12 cellular contexts compared by ENCODE assay signal in genomic region chr7:74029094-74029785, GRCh38. TPM values are rescaled to one million over a fixed set of nuclear protein-coding genes. Genes with fewer than 3 reads are reported as not detected.
DNase-seq lines count a peak whose midpoint lies in the region; ATAC-seq and TF ChIP-seq lines count a peak whose summit lies in the region.
"Had no signal": no experiment of that assay in that cellular context is flagged by ENCODE, and none has a peak within 500 bp of the region (broad histone marks: within the 10 kb centered on the region; RNA-seq: fewer than 3 reads in every experiment).

No MANE protein-coding gene starts in this region.

- H3K4me3 ChIP-seq in GM23248, result peak overlapping the region; percentile 70
- H3K4me3 ChIP-seq in lower lobe of right lung, result peak overlapping the region; percentile 60
- H3K4me3 ChIP-seq in stomach, result peak overlapping the region; percentile 42 to 66 (median 58)

- no peak for TF ChIP-seq POLR2A in stomach (IDR thresholded peaks at IDR 0.05)

- intact Hi-C loops in lower lobe of right lung (cut with DNase I), result no loop called here
- intact Hi-C loops in stomach (cut with DNase I; ENCODE audit: low total_unique reads), result loop anchor here (10.0 kb wide), 1 partner anchor 164 kb away; the partner anchor contains the start of gene TMEM270
- intact Hi-C loops in CD14-positive monocyte (cut with micrococcal nuclease), result loop anchor here in 1 of 2 donors (10.0 kb wide), 1 partner anchor 224 kb away; no protein-coding TSS in a partner anchor

- ATAC-seq in lower lobe of right lung, result no peak
- ATAC-seq in GM18519 (IDR thresholded peaks at IDR 0.05; ENCODE audit: low FRiP score, unreplicated experiment), result no peak
- ATAC-seq: CD8-positive, alpha-beta T cell had no signal

- H3K4me1 ChIP-seq in GM23248 (ENCODE audit: insufficient read depth), result peaks cover 36% of the 10 kb centered on the region
- peaks cover 60% of the 10 kb centered on the region for H3K4me1 ChIP-seq in lower lobe of right lung
- H3K4me1 ChIP-seq in stomach, result peaks cover 38 to 92% (median 80%) of the 10 kb centered on the region in 4 donors

- H3K9me2 ChIP-seq in GM23248 (ENCODE audit: insufficient read depth), result no peaks in the 10 kb centered on the region

- H3K36me3 ChIP-seq in GM23248 (ENCODE audit: low read depth), result no peaks in the 10 kb centered on the region
- H3K36me3 ChIP-seq in lower lobe of right lung, result no peaks in the 10 kb centered on the region
- no peaks in the 10 kb centered on the region for H3K36me3 ChIP-seq in stomach

- peaks cover 11% of the 10 kb centered on the region; the same call in 1 of the 2 replicates for H3K79me2 ChIP-seq in GM23248 (ENCODE audit: insufficient read depth)

- H3K27ac ChIP-seq in GM23248, result no peak overlapping the region
- H3K27ac ChIP-seq in cingulate gyrus (ENCODE audit: low read depth, low read length), result peak overlapping the region; percentile 65
- peak overlapping the region; percentile 79 for H3K27ac ChIP-seq in lower lobe of right lung
- peak overlapping the region in 4 of 5 donors; percentile 68 to 85 (median 80) for H3K27ac ChIP-seq in stomach

- H3K9me3 Mint-ChIP-seq in CD14-positive monocyte (peaks cover 0 to 9% (median 0%) of the 10 kb centered on the region in 7 donors), immature natural killer cell (no peaks in the 10 kb centered on the region)
- H3K9me3 Mint-ChIP-seq: CD8-positive, alpha-beta T cell had no signal

- no peaks in the 10 kb centered on the region for H3K9me3 ChIP-seq in GM23248 (ENCODE audit: low read depth)
- no peaks in the 10 kb centered on the region for H3K9me3 ChIP-seq in lower lobe of right lung
- H3K9me3 ChIP-seq in stomach, result no peaks in the 10 kb centered on the region

- H2AFZ ChIP-seq in GM23248, result no peak overlapping the region

- DNase-seq in GM23248, result no peak
- DNase-seq in lower lobe of right lung, result no peak
- DNase-seq in stomach, result no peak
- DNase-seq in CD14-positive monocyte (ENCODE audit: low spot score), result no peak
- no peak for DNase-seq in immature natural killer cell
- no peak for DNase-seq in activated CD4-positive, CD25-positive, alpha-beta regulatory T cell (lab: John Stamatoyannopoulos, UW)
- DNase-seq: CD8-positive, alpha-beta T cell; MV-4-11; T-helper 9 cell; trophoblast cell had no signal

- WGBS in GM23248 (ENCODE audit: low coverage in 1 of 2, low lambda C conversion rate in 2 of 2, missing lambda C conversion rate in 2 of 2), 2 experiments, result 24% methylated on average over 16 to 18 of the region's 18 CpGs
- 36 to 58% (median 53%) methylated on average over 11 to 18 of the region's 18 CpGs for WGBS in stomach, 5 donors

- H3K27ac Mint-ChIP-seq in CD14-positive monocyte, result no peak overlapping the region
- H3K27ac Mint-ChIP-seq in immature natural killer cell, result no peak overlapping the region
- H3K27ac Mint-ChIP-seq: CD8-positive, alpha-beta T cell had no signal

- no peaks in the 10 kb centered on the region for H4K20me1 ChIP-seq in GM23248 (ENCODE audit: insufficient read depth)

- H3K4me2 ChIP-seq in GM23248 (ENCODE audit: unreplicated experiment), result peak overlapping the region; percentile 77

- H3K9ac ChIP-seq in GM23248, result peak overlapping the region; percentile 68

- peaks cover 9% of the 10 kb centered on the region for H3K4me1 Mint-ChIP-seq in CD14-positive monocyte
- H3K4me1 Mint-ChIP-seq in immature natural killer cell, result peaks cover 4 to 8% of the 10 kb centered on the region in 2 donors

- H3K36me3 Mint-ChIP-seq in CD14-positive monocyte (peaks cover 0 to 3% of the 10 kb centered on the region in 2 donors), immature natural killer cell (no peaks in the 10 kb centered on the region)
- H3K36me3 Mint-ChIP-seq: CD8-positive, alpha-beta T cell had no signal

- H3K4me3 Mint-ChIP-seq in CD14-positive monocyte (peak overlapping the region in 1 of 2 donors; percentile 80), immature natural killer cell (peak overlapping the region in 1 of 5 donors; percentile 57)
- H3K4me3 Mint-ChIP-seq: CD8-positive, alpha-beta T cell had no signal

- in situ Hi-C loops in GM23248 (cut with MboI), result loop anchor here (10.0 kb wide), 1 partner anchor 154 kb away; no protein-coding TSS in a partner anchor

- H3K27me3 ChIP-seq in GM23248 (replicated peaks; ENCODE audit: insufficient read depth), result no peaks in the 10 kb centered on the region
- H3K27me3 ChIP-seq in lower lobe of right lung (ENCODE audit: low read depth), result peaks cover 23% of the 10 kb centered on the region
- H3K27me3 ChIP-seq in stomach, result peaks cover 0 to 61% (median 17%) of the 10 kb centered on the region in 3 donors

- H3K27me3 Mint-ChIP-seq in CD14-positive monocyte (ENCODE audit: low read depth in 3 of 3) (peaks cover 66 to 83% (median 68%) of the 10 kb centered on the region in 3 donors), immature natural killer cell (ENCODE audit: low read depth in 3 of 3) (peaks cover 14 to 25% (median 14%) of the 10 kb centered on the region in 3 donors)

- H3F3A ChIP-seq in GM23248 (ENCODE audit: insufficient read depth), result peaks cover 4% of the 10 kb centered on the region; the same call in 1 of the 2 replicates

- TF ChIP-seq CTCF in lower lobe of right lung (IDR thresholded peaks at IDR 0.05) (no peak), stomach (IDR thresholded peaks at IDR 0.05) (no peak), CD14-positive monocyte (IDR thresholded peaks at IDR 0.05) (no peak)

- no peak for TF ChIP-seq EP300 in stomach (IDR thresholded peaks at IDR 0.05)

RNA-seq across cellular contexts. Expression of gene ELN, which starts 1.3 kb away (rescaled TPM):
- 698 and 974 TPM in 2 replicates for total RNA-seq in GM23248 (2014; rRNA removed; shearing (Covaris generic))
- polyA plus RNA-seq in GM23248 (2016; fragmentation: Nextera tagmentation; extraction: Ambion mirVana) (539 and 568 TPM in 2 replicates), stomach (10 to 100 TPM; 19.4 to 57.6 (median 28.8) TPM), CD14-positive monocyte (not detected), immature natural killer cell (not detected)
- total RNA-seq in lower lobe of right lung (83.3 TPM), stomach (100 to 1,000 TPM in 3 of 5 donors, 10 to 100 TPM in 2; 30.3 to 274 (median 122) TPM)
- total RNA-seq: CD8-positive, alpha-beta T cell had no signal

RNA-seq across cellular contexts. Expression of gene LIMK1, which starts 54.4 kb away (rescaled TPM):
- total RNA-seq in GM23248 (2014; rRNA removed; shearing (Covaris generic)), result 30.0 and 37.3 TPM in 2 replicates
- polyA plus RNA-seq in GM23248 (2016; fragmentation: Nextera tagmentation; extraction: Ambion mirVana), result 3.9 TPM in 2 replicates
- 48.6 TPM for total RNA-seq in lower lobe of right lung
- 10 to 100 TPM in 3 of 5 donors, 1 to 10 TPM in 2; 2.9 to 21.0 (median 10.1) TPM for total RNA-seq in stomach
- 10 to 100 TPM in 1 of 3 donors, 1 to 10 TPM in 2; 6.0 to 26.6 (median 7.2) TPM for polyA plus RNA-seq in stomach
- polyA plus RNA-seq in CD14-positive monocyte, result 10 to 100 TPM; 12.6 to 13.9 TPM
- 10 to 100 TPM in 2 of 3 donors, 1 to 10 TPM in 1; 8.2 to 38.1 (median 18.8) TPM for polyA plus RNA-seq in immature natural killer cell

Comparison
In these comparisons a context has a peak if more than half of its experiments do, and no peak if none do; other contexts are left out.
1. RNA of gene ELN, which starts 1.3 kb away (polyA plus RNA-seq): 539 to 568 TPM in GM23248 and 19.4 to 57.6 TPM in stomach; not detected in CD14-positive monocyte and not detected in immature natural killer cell; every median in the first group is over 10 times any median in the second.
2. Peak in every context shown above with its lines, with median percentiles within 50 percentile points of each other: H3K4me3 ChIP-seq.